ENCODE assay signal across 1 cellular context in genomic region chr11:87352759-87353707, GRCh38.
TF ChIP-seq lines count a peak whose summit lies in the region.

No MANE protein-coding gene starts in this region.

TF ChIP-seq in HepG2, 621 proteins besides CTCF, POLR2A, EP300 and RAD21 (continued from another document and continues in another):
- TF ChIP-seq ZNF687 (CRISPR knock-in tag; IDR thresholded peaks at IDR 0.05) = peak; percentile 42
- TF ChIP-seq SP1 (IDR thresholded peaks at IDR 0.05) = no peak
- no peak for TF ChIP-seq SP1 (CRISPR knock-in tag; IDR thresholded peaks at IDR 0.05)
- no peak for TF ChIP-seq ZSCAN29 (CRISPR knock-in tag; conservative IDR thresholded peaks at IDR 0.05)
- no peak for TF ChIP-seq ZNF567 (CRISPR knock-in tag; IDR thresholded peaks at IDR 0.05; ENCODE audit: borderline replicate concordance)
- no peak for TF ChIP-seq MEIS2 (CRISPR knock-in tag; IDR thresholded peaks at IDR 0.05)
- TF ChIP-seq FOSL2 (CRISPR knock-in tag; IDR thresholded peaks at IDR 0.05) = peak; percentile 38; the same call in 1 of the 2 replicates
- TF ChIP-seq JUN (CRISPR knock-in tag; IDR thresholded peaks at IDR 0.05) = no peak
- TF ChIP-seq RFXANK (CRISPR knock-in tag; IDR thresholded peaks at IDR 0.05) = no peak
- no peak for TF ChIP-seq ZBTB7B (CRISPR knock-in tag; IDR thresholded peaks at IDR 0.05)
- TF ChIP-seq ZNF543 (CRISPR knock-in tag; IDR thresholded peaks at IDR 0.05) = no peak
- peak; percentile 61 for TF ChIP-seq NFE2L2 (IDR thresholded peaks at IDR 0.05; ENCODE audit: low read length)
- TF ChIP-seq ZNF253 (CRISPR knock-in tag; IDR thresholded peaks at IDR 0.05; ENCODE audit: borderline replicate concordance) = no peak
- no peak for TF ChIP-seq PCBP1 (IDR thresholded peaks at IDR 0.05; ENCODE audit: borderline replicate concordance, low read depth, low read length)
- TF ChIP-seq SALL1 (CRISPR knock-in tag; IDR thresholded peaks at IDR 0.05) = peak; percentile 56
- TF ChIP-seq NR2C2 (CRISPR knock-in tag; IDR thresholded peaks at IDR 0.05; ENCODE audit: borderline replicate concordance) = no peak
- TF ChIP-seq ZNF276 (CRISPR knock-in tag; IDR thresholded peaks at IDR 0.05; ENCODE audit: low read depth) = no peak
- TF ChIP-seq HCFC1 (IDR thresholded peaks at IDR 0.05; ENCODE audit: low read depth, low read length) = no peak
- TF ChIP-seq ZNF318 (CRISPR knock-in tag; IDR thresholded peaks at IDR 0.05) = no peak
- no peak for TF ChIP-seq TSC22D2 (CRISPR knock-in tag; IDR thresholded peaks at IDR 0.05; ENCODE audit: borderline replicate concordance)
- no peak for TF ChIP-seq ZNF510 (CRISPR knock-in tag; IDR thresholded peaks at IDR 0.05; ENCODE audit: low read depth)
- TF ChIP-seq MYNN (CRISPR knock-in tag; IDR thresholded peaks at IDR 0.05; ENCODE audit: low read depth) = no peak
- no peak for TF ChIP-seq ATRX (CRISPR knock-in tag; IDR thresholded peaks at IDR 0.05; ENCODE audit: borderline replicate concordance)
- no peak for TF ChIP-seq DMAP1 (CRISPR knock-in tag; IDR thresholded peaks at IDR 0.05)
- no peak for TF ChIP-seq ZNF205 (CRISPR knock-in tag; IDR thresholded peaks at IDR 0.05)
- TF ChIP-seq PLRG1 (conservative IDR thresholded peaks at IDR 0.05) = no peak
- no peak for TF ChIP-seq NR3C1 (CRISPR knock-in tag; IDR thresholded peaks at IDR 0.05)
- TF ChIP-seq CBX5 (CRISPR knock-in tag; IDR thresholded peaks at IDR 0.05; ENCODE audit: borderline replicate concordance) = 0 out of 2 replicates have a peak, but pooled peaks have one; percentile 52
- no peak for TF ChIP-seq ARHGAP35 (CRISPR knock-in tag; IDR thresholded peaks at IDR 0.05; ENCODE audit: borderline replicate concordance)
- no peak for TF ChIP-seq ZNF530 (CRISPR knock-in tag; IDR thresholded peaks at IDR 0.05; ENCODE audit: low read depth)
- TF ChIP-seq CREB3 (CRISPR knock-in tag; IDR thresholded peaks at IDR 0.05) = no peak
- TF ChIP-seq HOXA9 (CRISPR knock-in tag; IDR thresholded peaks at IDR 0.05; ENCODE audit: borderline replicate concordance) = no peak
- no peak for TF ChIP-seq HOXA5 (CRISPR knock-in tag; IDR thresholded peaks at IDR 0.05)
- TF ChIP-seq ZMYM4 (CRISPR knock-in tag; IDR thresholded peaks at IDR 0.05) = no peak
- no peak for TF ChIP-seq ZFY (CRISPR knock-in tag; IDR thresholded peaks at IDR 0.05)
- no peak for TF ChIP-seq E2F5 (CRISPR knock-in tag; conservative IDR thresholded peaks at IDR 0.05)
- TF ChIP-seq CREM (IDR thresholded peaks at IDR 0.05) = no peak
- TF ChIP-seq CREM (CRISPR knock-in tag; IDR thresholded peaks at IDR 0.05) = no peak
- TF ChIP-seq TIGD3 (CRISPR knock-in tag; IDR thresholded peaks at IDR 0.05; ENCODE audit: borderline replicate concordance) = no peak
- TF ChIP-seq ZNF557 (CRISPR knock-in tag; IDR thresholded peaks at IDR 0.05) = no peak
- TF ChIP-seq ZNF879 (CRISPR knock-in tag; IDR thresholded peaks at IDR 0.05) = no peak
- TF ChIP-seq ARNT2 (CRISPR knock-in tag; IDR thresholded peaks at IDR 0.05; ENCODE audit: low read depth) = no peak
- no peak for TF ChIP-seq MAX (IDR thresholded peaks at IDR 0.05)
- TF ChIP-seq ZNF891 (CRISPR knock-in tag; IDR thresholded peaks at IDR 0.05) = 0 out of 2 replicates have a peak, but pooled peaks have one; percentile 36
- no peak for TF ChIP-seq ZNF281 (CRISPR knock-in tag; IDR thresholded peaks at IDR 0.05; ENCODE audit: borderline replicate concordance)
